Comparison of ENCODE assay signal across 8 cellular contexts in genomic region chr5:68251804-68252648, GRCh38. TPM values are rescaled to one million over a fixed set of nuclear protein-coding genes. Genes with fewer than 3 reads are reported as not detected.
DNase-seq lines count a peak whose midpoint lies in the region; ATAC-seq, FAIRE-seq and TF ChIP-seq lines count a peak whose summit lies in the region.

No MANE protein-coding gene starts in this region.

- no peak for ATAC-seq in GM21717 (IDR thresholded peaks at IDR 0.05; ENCODE audit: unreplicated experiment)
- ATAC-seq in GM21381 (IDR thresholded peaks at IDR 0.05; ENCODE audit: unreplicated experiment): no peak

- H3K9me3 ChIP-seq in hepatocyte (ENCODE audit: low read depth) (no peaks in the 10 kb centered on the region), spleen (no peaks in the 10 kb centered on the region)

- H3K27ac ChIP-seq in hepatocyte (peak overlapping the region; percentile 79), spleen (peak overlapping the region; percentile 1 to 75 (median 66))

- no peak for TF ChIP-seq POLR2A in spleen (IDR thresholded peaks at IDR 0.05)

- H3K79me2 ChIP-seq in hepatocyte: peaks cover 98% of the 10 kb centered on the region

- no peak overlapping the region for H2AFZ ChIP-seq in hepatocyte

- TF ChIP-seq CTCF in HFF-Myc (IDR thresholded peaks at IDR 0.05; ENCODE audit: low read depth, low read length, missing control alignments): no peak
- no peak for TF ChIP-seq CTCF in hepatocyte (IDR thresholded peaks at IDR 0.05; ENCODE audit: poor library complexity)
- TF ChIP-seq CTCF in spleen (IDR thresholded peaks at IDR 0.05 in 8 of 11, conservative IDR thresholded peaks at IDR 0.05 in 3 of 11): no peak
- no peak for TF ChIP-seq CTCF in D721Med (IDR thresholded peaks at IDR 0.05; ENCODE audit: insufficient read depth, missing control alignments)

- WGBS in hepatocyte (ENCODE audit: low lambda C conversion rate, missing lambda C conversion rate): 46% methylated on average over 7 of the region's 7 CpGs
- WGBS in spleen, 5 donors: 73 to 84% (median 83%) methylated on average over 7 of the region's 7 CpGs

- intact Hi-C loops in spleen (cut with DNase I; ENCODE audit: low total_unique reads): loop anchor here (10.0 kb wide), 1 partner anchor 1007 kb away; no protein-coding TSS in a partner anchor

- H3K9me2 ChIP-seq in hepatocyte (replicated peaks; ENCODE audit: insufficient read depth): no peaks in the 10 kb centered on the region

- H3K4me1 ChIP-seq in hepatocyte (ENCODE audit: insufficient read depth): peaks cover 56% of the 10 kb centered on the region
- peaks cover 37 to 100% (median 91%) of the 10 kb centered on the region in 6 donors for H3K4me1 ChIP-seq in spleen

- H4K20me1 ChIP-seq in hepatocyte (ENCODE audit: insufficient read depth, poor library complexity, severe bottlenecking): peaks cover 35% of the 10 kb centered on the region

- H3K36me3 ChIP-seq in hepatocyte (replicated peaks; ENCODE audit: insufficient read depth, low read depth) (no peaks in the 10 kb centered on the region), spleen (peaks cover 0 to 2% (median 0%) of the 10 kb centered on the region in 6 donors)

- H3K27me3 ChIP-seq in hepatocyte (no peaks in the 10 kb centered on the region), spleen (replicated peaks in 1 of 7) (no peaks in the 10 kb centered on the region)

- H3K4me2 ChIP-seq in hepatocyte: peak overlapping the region; percentile 23

- no peak for FAIRE-seq in D721Med (lab: Jason Lieb, UNC)

- peak; percentile 72 for DNase-seq in HFF-Myc (ENCODE audit: extremely low read depth, low read depth)
- DNase-seq in amniotic epithelial cell (ENCODE audit: low read depth): peak; percentile 79
- peak; percentile 32 for DNase-seq in hepatocyte (ENCODE audit: low spot score)
- DNase-seq in spleen: no peak
- DNase-seq in NCI-H82 treated with DMSO at 0.1 percent for 48 hours (lab: John Stamatoyannopoulos, UW; ENCODE audit: unreplicated experiment): no peak
- DNase-seq in D721Med (ENCODE audit: insufficient read length, low spot score): no peak

- H3K4me3 ChIP-seq in HFF-Myc (replicated peaks; ENCODE audit: low read depth, low read length): no peak overlapping the region
- no peak overlapping the region for H3K4me3 ChIP-seq in hepatocyte
- no peak overlapping the region for H3K4me3 ChIP-seq in spleen

RNA-seq across cellular contexts. Expression of gene PIK3R1, which starts 36.5 kb away (rescaled TPM):
- total RNA-seq in hepatocyte (86.3 and 109 TPM in 2 replicates), spleen (100 to 1,000 TPM in 5 of 7 donors, 10 to 100 TPM in 2; 72.7 to 200 (median 123) TPM)
- polyA plus RNA-seq in hepatocyte (36.4 and 38.9 TPM in 2 replicates), spleen (10 to 100 TPM in 1 of 3 donors, 1 to 10 TPM in 2; 4.9 to 15.1 (median 7.6) TPM)

Comparison
In these comparisons a context has a peak if more than half of its experiments do, and no peak if none do; other contexts are left out.
1. DNase-seq: peak in HFF-Myc (single experiment), amniotic epithelial cell (single experiment) and hepatocyte (single experiment); none in spleen (single experiment), NCI-H82 treated with DMSO at 0.1 percent for 48 hours (single experiment) and D721Med (single experiment).